27 cellular contexts compared by ENCODE assay signal in genomic region chrX:120476714-120477113, GRCh38.
"Had no signal": no experiment of that assay in that cellular context is flagged by ENCODE, and none has a peak within 500 bp of the region (broad histone marks: within the 10 kb centered on the region; RNA-seq: fewer than 3 reads in every experiment).

No MANE protein-coding gene starts in this region.

- H3K4me1 Mint-ChIP-seq: endodermal cell had no signal

- ATAC-seq: effector memory CD8-positive, alpha-beta T cell; gastrocnemius medialis; gastroesophageal sphincter; heart left ventricle had no signal

- H3K4me1 ChIP-seq: colonic mucosa, esophagus muscularis mucosa, esophagus squamous epithelium, foreskin keratinocyte, gastrocnemius medialis, gastroesophageal sphincter, heart left ventricle had no signal

- H3K9me3 ChIP-seq: colonic mucosa, esophagus muscularis mucosa, esophagus squamous epithelium, gastrocnemius medialis, gastroesophageal sphincter, heart left ventricle had no signal

- H3K27ac ChIP-seq: colonic mucosa, coronary artery, dorsolateral prefrontal cortex, epithelial cell of prostate, esophagus muscularis mucosa, esophagus squamous epithelium, foreskin keratinocyte, gastrocnemius medialis, gastroesophageal sphincter, heart left ventricle had no signal

- DNase-seq: colonic mucosa; cortex of kidney; dermis blood vessel endothelial cell; dorsolateral prefrontal cortex; effector CD4-positive, alpha-beta T cell; effector CD8-positive, alpha-beta T cell; effector memory CD4-positive, alpha-beta T cell; effector memory CD8-positive, alpha-beta T cell; endodermal cell; erythroblast; esophagus squamous epithelium; foreskin fibroblast; foreskin keratinocyte; foreskin melanocyte; gastrocnemius medialis; glutamatergic neuron; head of caudate nucleus; heart left ventricle had no signal

- H3K4me3 Mint-ChIP-seq: dendritic cell treated with granulocyte-macrophage colony-stimulating factor and Interleukin-4, amounts not matched to agents 40 ng/mL and 50 ng/mL, for 4 days; effector memory CD8-positive, alpha-beta T cell; endodermal cell had no signal

- H3K27me3 Mint-ChIP-seq: dendritic cell treated with granulocyte-macrophage colony-stimulating factor and Interleukin-4, amounts not matched to agents 40 ng/mL and 50 ng/mL, for 4 days; effector memory CD8-positive, alpha-beta T cell had no signal

- H3K27me3 ChIP-seq: colonic mucosa, esophagus muscularis mucosa, esophagus squamous epithelium, foreskin keratinocyte, gastrocnemius medialis, gastroesophageal sphincter had no signal

- H3K9me3 Mint-ChIP-seq: dendritic cell treated with granulocyte-macrophage colony-stimulating factor and Interleukin-4, amounts not matched to agents 40 ng/mL and 50 ng/mL, for 4 days; effector memory CD8-positive, alpha-beta T cell had no signal

- H3K4me3 ChIP-seq: colonic mucosa, coronary artery, dorsolateral prefrontal cortex, esophagus muscularis mucosa, esophagus squamous epithelium, gastrocnemius medialis, gastroesophageal sphincter, heart left ventricle had no signal

- H3K36me3 ChIP-seq: colonic mucosa, esophagus muscularis mucosa, esophagus squamous epithelium, gastrocnemius medialis, gastroesophageal sphincter, heart left ventricle had no signal

- H3K27ac Mint-ChIP-seq: dendritic cell treated with granulocyte-macrophage colony-stimulating factor and Interleukin-4, amounts not matched to agents 40 ng/mL and 50 ng/mL, for 4 days; effector memory CD8-positive, alpha-beta T cell; endodermal cell had no signal

- FAIRE-seq: colon, endometrium, endothelial cell of umbilical vein, frontal cortex had no signal
